ENCODE assay signal across 23 cellular contexts in genomic region chr6:167121471-167121870, GRCh38. TPM values are rescaled to one million over a fixed set of nuclear protein-coding genes. Genes with fewer than 3 reads are reported as not detected.
DNase-seq lines count a peak whose midpoint lies in the region; ATAC-seq and TF ChIP-seq lines count a peak whose summit lies in the region.
"Had no signal": no experiment of that assay in that cellular context is flagged by ENCODE, and none has a peak within 500 bp of the region (broad histone marks: within the 10 kb centered on the region; RNA-seq: fewer than 3 reads in every experiment).

No MANE protein-coding gene starts in this region.

- intact Hi-C loops in Caco-2 (cut with micrococcal nuclease; ENCODE audit: unreplicated experiment): loop anchor here (5.0 kb wide), 1 partner anchor 124 kb away; the partner anchor contains the start of gene CEP43

- H2BK120ac ChIP-seq in neuronal stem cell (ENCODE audit: low read depth, low read length): no peak overlapping the region

- H3K4me1 ChIP-seq in Caco-2: peaks cover 16% of the 10 kb centered on the region
- H3K4me1 ChIP-seq in neuronal stem cell (ENCODE audit: control insufficient read depth in 2 of 2, insufficient read depth in 1 of 2, low read depth in 1 of 2, low read length in 2 of 2): peaks cover 0 to 3% of the 10 kb centered on the region in 2 donors
- H3K4me1 ChIP-seq: parathyroid adenoma had no signal

- no peak overlapping the region for H2BK15ac ChIP-seq in neuronal stem cell (ENCODE audit: low read length)

- no TSS peak for BruUV-seq in Caco-2 (replicated peaks; lab: Mats Ljungman, UMichigan)

- no peak overlapping the region for H4K91ac ChIP-seq in neuronal stem cell (ENCODE audit: low read depth, low read length, poor library complexity)

- H3K4me3 Mint-ChIP-seq in Caco-2 (ENCODE audit: unreplicated experiment): no peak overlapping the region
- no peak overlapping the region for H3K4me3 Mint-ChIP-seq in activated naive CD8-positive, alpha-beta T cell treated with anti-CD3 and anti-CD28 coated beads for 36 hours
- H3K4me3 Mint-ChIP-seq: H9 had no signal

- H3K36me3 ChIP-seq in Caco-2 (ENCODE audit: control insufficient read depth, insufficient read depth, low read length) (no peaks in the 10 kb centered on the region), neuronal stem cell (replicated peaks in 1 of 2; ENCODE audit: control insufficient read depth in 2 of 2, insufficient read depth in 2 of 2, low read length in 2 of 2) (no peaks in the 10 kb centered on the region)
- H3K36me3 ChIP-seq: BE2C, brain microvascular endothelial cell, gastroesophageal sphincter, thyroid gland, WERI-Rb-1 had no signal

- no peaks in the 10 kb centered on the region for H3K9me3 ChIP-seq in Caco-2
- no peaks in the 10 kb centered on the region for H3K9me3 ChIP-seq in neuronal stem cell (replicated peaks in 1 of 2; ENCODE audit: control insufficient read depth in 2 of 2, insufficient read depth in 1 of 2, low read depth in 1 of 2, low read length in 2 of 2)
- H3K9me3 ChIP-seq: BE2C, gastroesophageal sphincter, thyroid gland had no signal

- H3K4me3 ChIP-seq in Caco-2 (ENCODE audit: low read depth, low read length) (no peak overlapping the region), neuronal stem cell (ENCODE audit: low read length in 2 of 2) (no peak overlapping the region)
- H3K4me3 ChIP-seq: gastroesophageal sphincter, thyroid gland had no signal

- POLR2A ChIA-PET in Caco-2 (lab: Charles Lee): no interaction called here

- H3K27me3 ChIP-seq in Caco-2 (replicated peaks; ENCODE audit: control insufficient read depth, insufficient read depth, low read length) (no peaks in the 10 kb centered on the region), neuronal stem cell (ENCODE audit: control insufficient read depth in 3 of 3, insufficient read depth in 3 of 3, low read depth in 1 of 3, low read length in 3 of 3) (peaks cover 0 to 2% (median 0%) of the 10 kb centered on the region in 3 experiments)
- H3K27me3 ChIP-seq: BE2C, brain microvascular endothelial cell, gastroesophageal sphincter, thyroid gland had no signal

- no peak overlapping the region for H3K27ac ChIP-seq in neuronal stem cell (replicated peaks; ENCODE audit: low read length)
- H3K27ac ChIP-seq: brain microvascular endothelial cell, parathyroid adenoma, thyroid gland, WERI-Rb-1 had no signal

- CTCF ChIA-PET in Caco-2 (lab: Charles Lee): interaction anchor here (6.1 kb wide), 1 partner anchor 20 kb away, joined by 90 read pairs; no protein-coding TSS in a partner anchor

- no peaks in the 10 kb centered on the region for H3K79me1 ChIP-seq in neuronal stem cell (ENCODE audit: low read depth, low read length)

- H2BK5ac ChIP-seq in neuronal stem cell (ENCODE audit: low read length): no peak overlapping the region

- no peak overlapping the region for H3K9ac ChIP-seq in neuronal stem cell (ENCODE audit: low read depth, low read length, poor library complexity)
- H3K9ac ChIP-seq: parathyroid adenoma had no signal

- H2AK5ac ChIP-seq in neuronal stem cell (ENCODE audit: low read depth, low read length): no peak overlapping the region

- H4K8ac ChIP-seq in neuronal stem cell (ENCODE audit: low read depth, low read length): no peak overlapping the region

- WGBS in neuronal stem cell (ENCODE audit: extremely low coverage in 2 of 2, insufficient read length in 2 of 2, insufficient replicate concordance in 1 of 2), 2 donors: no CpG with 5 or more reads among the region's 6 CpGs

- no peaks in the 10 kb centered on the region for H3K27me3 Mint-ChIP-seq in Caco-2 (ENCODE audit: insufficient read depth, unreplicated experiment)
- H3K27me3 Mint-ChIP-seq in activated naive CD8-positive, alpha-beta T cell treated with anti-CD3 and anti-CD28 coated beads for 36 hours: no peaks in the 10 kb centered on the region
- H3K27me3 Mint-ChIP-seq: activated naive CD4-positive, alpha-beta T cell treated with anti-CD3 and anti-CD28 coated beads, Interleukin-2, amount 50 U/mL, for 24 hours had no signal

- H3K4me1 Mint-ChIP-seq in Caco-2 (ENCODE audit: low read depth, unreplicated experiment): peaks cover 13% of the 10 kb centered on the region
- peaks cover 18% of the 10 kb centered on the region for H3K4me1 Mint-ChIP-seq in activated naive CD8-positive, alpha-beta T cell treated with anti-CD3 and anti-CD28 coated beads for 36 hours

- no peak for TF ChIP-seq CTCF in Caco-2 (IDR thresholded peaks at IDR 0.05; ENCODE audit: insufficient read depth in 1 of 2, low read depth in 1 of 2, low read length in 1 of 2, severe bottlenecking in 1 of 2, unreplicated experiment in 1 of 2)

- peak overlapping the region; percentile 67 for H3K18ac ChIP-seq in neuronal stem cell (ENCODE audit: low read length)

- H2AFZ ChIP-seq in neuronal stem cell (ENCODE audit: low read length): peak overlapping the region; percentile 25
- H2AFZ ChIP-seq: parathyroid adenoma had no signal

- no peak overlapping the region for H3K4me2 ChIP-seq in neuronal stem cell (ENCODE audit: insufficient read depth, low read length, poor library complexity, severe bottlenecking)

- no peak overlapping the region for H3K4ac ChIP-seq in neuronal stem cell (ENCODE audit: low read length)

- DNase-seq in Caco-2 (no peak), neuronal stem cell (ENCODE audit: low spot score) (no peak), NCI-H2196 (lab: John Stamatoyannopoulos, UW; ENCODE audit: unreplicated experiment) (no peak), DMS53 (lab: John Stamatoyannopoulos, UW) (no peak), Ammon's horn (ENCODE audit: low spot score) (no peak)
- no peak for DNase-seq in activated naive CD8-positive, alpha-beta T cell treated with anti-CD3 and anti-CD28 coated beads for 36 hours
- DNase-seq: BE2C; brain microvascular endothelial cell; DMS153; H9; Kasumi-1; NCI-H1436; NCI-H2227 treated with DMSO at 0.1 percent for 48 hours; stimulated activated CD4-positive, alpha-beta T cell treated with anti-CD3 and anti-CD28 coated beads, Interleukin-4, amount 100 ng/mL, for 4 hours; stimulated activated CD8-positive, alpha-beta memory T cell treated with anti-CD3 and anti-CD28 coated beads, Interleukin-4, amount 100 ng/mL, for 48 hours; thyroid gland; WERI-Rb-1 had no signal

- no peak overlapping the region for H3K23ac ChIP-seq in neuronal stem cell (ENCODE audit: low read depth, low read length, poor library complexity)

- no peak overlapping the region for H2BK12ac ChIP-seq in neuronal stem cell (ENCODE audit: low read length)

- ATAC-seq in GM21825 (IDR thresholded peaks at IDR 0.05; ENCODE audit: unreplicated experiment): peak; percentile 0
- ATAC-seq: gastroesophageal sphincter had no signal

- H3K9me3 Mint-ChIP-seq in Caco-2 (ENCODE audit: unreplicated experiment): no peaks in the 10 kb centered on the region
- no peaks in the 10 kb centered on the region for H3K9me3 Mint-ChIP-seq in activated naive CD8-positive, alpha-beta T cell treated with anti-CD3 and anti-CD28 coated beads for 36 hours
- H3K9me3 Mint-ChIP-seq: activated naive CD4-positive, alpha-beta T cell treated with anti-CD3 and anti-CD28 coated beads, Interleukin-2, amount 50 U/mL, for 24 hours had no signal

- H3K36me3 Mint-ChIP-seq in Caco-2 (ENCODE audit: insufficient read depth, unreplicated experiment): no peaks in the 10 kb centered on the region
- no peaks in the 10 kb centered on the region for H3K36me3 Mint-ChIP-seq in activated naive CD8-positive, alpha-beta T cell treated with anti-CD3 and anti-CD28 coated beads for 36 hours
- H3K36me3 Mint-ChIP-seq: activated naive CD4-positive, alpha-beta T cell treated with anti-CD3 and anti-CD28 coated beads, Interleukin-2, amount 50 U/mL, for 24 hours had no signal

- peak overlapping the region; percentile 25 for H3K27ac Mint-ChIP-seq in Caco-2 (ENCODE audit: unreplicated experiment)
- peak overlapping the region; percentile 67 for H3K27ac Mint-ChIP-seq in activated naive CD8-positive, alpha-beta T cell treated with anti-CD3 and anti-CD28 coated beads for 36 hours
- H3K27ac Mint-ChIP-seq: activated naive CD4-positive, alpha-beta T cell treated with anti-CD3 and anti-CD28 coated beads, Interleukin-2, amount 50 U/mL, for 24 hours; H9 had no signal

- no peak overlapping the region for H3K14ac ChIP-seq in neuronal stem cell (ENCODE audit: low read length)

RNA-seq across cellular contexts. Expression of gene CCR6, which starts 1.4 kb away (rescaled TPM):
- total RNA-seq in Caco-2 (2022): not detected in 2 replicates
- under 1 TPM in 1 of 2 experiments, not detected in 1; 0.44 TPM for total RNA-seq in activated naive CD8-positive, alpha-beta T cell treated with anti-CD3 and anti-CD28 coated beads for 36 hours
- polyA plus RNA-seq in neuronal stem cell (2013, experiment 1 of 2): not detected
- polyA plus RNA-seq in neuronal stem cell (2013, experiment 2 of 2): not detected
- total RNA-seq: epithelial cell of proximal tubule, gastroesophageal sphincter, H9 had no signal

RNA-seq across cellular contexts. Expression of gene GPR31, which starts 36.3 kb away (rescaled TPM):
- total RNA-seq in Caco-2 (2022): not detected in 2 replicates
- not detected for total RNA-seq in activated naive CD8-positive, alpha-beta T cell treated with anti-CD3 and anti-CD28 coated beads for 36 hours
- not detected for polyA plus RNA-seq in neuronal stem cell (2013, experiment 1 of 2)
- polyA plus RNA-seq in neuronal stem cell (2013, experiment 2 of 2): not detected
- total RNA-seq: epithelial cell of proximal tubule, gastroesophageal sphincter, H9, skeletal muscle tissue, thyroid gland had no signal
